In genomic region chr22:37018815-37019308, GRCh38 we compare ENCODE assay signal across 8 cellular contexts. TPM values are rescaled to one million over a fixed set of nuclear protein-coding genes. Genes with fewer than 3 reads are reported as not detected.
DNase-seq lines count a peak whose midpoint lies in the region; ATAC-seq, FAIRE-seq and TF ChIP-seq lines count a peak whose summit lies in the region.

No MANE protein-coding gene starts in this region.

- no peaks in the 10 kb centered on the region for H3K27me3 ChIP-seq in small intestine (ENCODE audit: control insufficient read depth in 2 of 2, insufficient read depth in 2 of 2, low read length in 2 of 2)

- peak; percentile 32 for ATAC-seq in GM19455 (IDR thresholded peaks at IDR 0.05; ENCODE audit: unreplicated experiment)
- no peak for ATAC-seq in HG03565 (IDR thresholded peaks at IDR 0.05; ENCODE audit: unreplicated experiment)

- no peaks in the 10 kb centered on the region for H3K9me3 Mint-ChIP-seq in MCF 10A (ENCODE audit: unreplicated experiment)

- peaks cover 0 to 7% of the 10 kb centered on the region in 2 donors for H3K4me1 ChIP-seq in small intestine (ENCODE audit: control insufficient read depth in 2 of 2, insufficient read depth in 1 of 2, low read depth in 1 of 2, low read length in 1 of 2)

- no peaks in the 10 kb centered on the region for H3K9me3 ChIP-seq in small intestine (ENCODE audit: control insufficient read depth, low read depth)

- peak; percentile 31 for DNase-seq in Ammon's horn (ENCODE audit: low spot score)
- DNase-seq in NCI-H1105 treated with DMSO at 0.1 percent for 48 hours (lab: John Stamatoyannopoulos, UW), result peak; percentile 41
- peak; percentile 36 for DNase-seq in MCF 10A (ENCODE audit: unreplicated experiment)
- DNase-seq in inferior parietal cortex (ENCODE audit: extremely low spot score), result peak; percentile 14
- DNase-seq in small intestine, result peak; percentile 68
- no peak for DNase-seq in activated effector memory CD4-positive, alpha-beta T cell treated with anti-CD3 and anti-CD28 coated beads, Interleukin-2, amount 50 U/mL, for 16 hours

- H3K27ac ChIP-seq in small intestine (ENCODE audit: low read depth in 1 of 2, low read length in 1 of 2), result peak overlapping the region; percentile 87 to 98

- no peaks in the 10 kb centered on the region for H3K36me3 ChIP-seq in small intestine (ENCODE audit: control insufficient read depth in 2 of 2, insufficient read depth in 2 of 2, low read length in 2 of 2)

- BruUV-seq in MCF 10A (replicated peaks; lab: Mats Ljungman, UMichigan), result TSS peak; percentile 34

- POLR2A ChIA-PET in MCF 10A (lab: Yijun Ruan, JAX), result interaction anchor here (0.5 to 5.6 kb wide), 12 partner anchors 9 to 490 kb away, joined by 3 to 95 read pairs (median 7); partner anchors contain the start of genes EIF3D and IFT27

- peak overlapping the region; percentile 91 for H3K4me3 Mint-ChIP-seq in MCF 10A (ENCODE audit: unreplicated experiment)

- CTCF ChIA-PET in MCF 10A (lab: Yijun Ruan, JAX), result interaction anchor here (0.6 to 2.0 kb wide), 7 partner anchors 12 to 474 kb away, joined by 3 to 11 read pairs (median 4); no protein-coding TSS in a partner anchor

- H3K36me3 Mint-ChIP-seq in MCF 10A (ENCODE audit: insufficient read depth, unreplicated experiment), result peaks cover 3% of the 10 kb centered on the region

- H3K27ac Mint-ChIP-seq in MCF 10A (ENCODE audit: low read depth, unreplicated experiment), result peak overlapping the region; percentile 54

- no peak for FAIRE-seq in small intestine (lab: Jason Lieb, UNC)

- H3K4me3 ChIP-seq in small intestine (ENCODE audit: low read depth in 1 of 2, low read length in 2 of 2), result peak overlapping the region; percentile 81 to 88

- intact Hi-C loops in MCF 10A (cut with micrococcal nuclease), result no loop called here

- H3K4me1 Mint-ChIP-seq in MCF 10A (ENCODE audit: insufficient read depth, unreplicated experiment), result peaks cover 22% of the 10 kb centered on the region

- TF ChIP-seq CTCF in MCF 10A (IDR thresholded peaks at IDR 0.05; ENCODE audit: unreplicated experiment), result no peak

- 1 to 5% (median 3%) methylated on average over 14 to 35 of the region's 35 CpGs for WGBS in small intestine, 3 donors

- no peaks in the 10 kb centered on the region for H3K27me3 Mint-ChIP-seq in MCF 10A (ENCODE audit: insufficient read depth, unreplicated experiment)

RNA-seq across cellular contexts. Expression of gene TST, which starts 0.4 kb away (rescaled TPM):
- 16.2 and 16.4 TPM in 2 replicates for total RNA-seq in MCF 10A (2022)
- polyA plus RNA-seq in small intestine, result 100 to 1,000 TPM; 201 to 526 (median 507) TPM

RNA-seq across cellular contexts. Expression of gene MPST, which starts 0.7 kb away (rescaled TPM):
- 40.7 and 51.2 TPM in 2 replicates for total RNA-seq in MCF 10A (2022)
- polyA plus RNA-seq in small intestine, result 100 to 1,000 TPM; 213 to 549 (median 397) TPM

RNA-seq across cellular contexts. Expression of gene KCTD17, which starts 32.7 kb away (rescaled TPM):
- 11.7 and 12.8 TPM in 2 replicates for total RNA-seq in MCF 10A (2022)
- 10 to 100 TPM in 1 of 3 donors, 1 to 10 TPM in 2; 3.6 to 18.8 (median 9.7) TPM for polyA plus RNA-seq in small intestine
